ENCODE assay signal across 9 cellular contexts in genomic region chr11:92796744-92797143, GRCh38.
"Had no signal": no experiment of that assay in that cellular context is flagged by ENCODE, and none has a peak within 500 bp of the region (broad histone marks: within the 10 kb centered on the region; RNA-seq: fewer than 3 reads in every experiment).

No MANE protein-coding gene starts in this region.

- DNase-seq: GM23248, GOT3, H7, H9, HCEC 1CT, HFFc6 had no signal

- H3K9me3 Mint-ChIP-seq: GM23338, H9 had no signal

- H3K27ac ChIP-seq: GM23248 had no signal

- H3K4me2 ChIP-seq: GM23338 had no signal

- H3K9ac ChIP-seq: GM23248 had no signal

- ATAC-seq: GM23338, HCT116 had no signal

- H3K4me3 Mint-ChIP-seq: GM23338, H9, HFFc6 had no signal

- H3K4me3 ChIP-seq: GM23248, GM23338, HAP-1 had no signal

- H3K9me3 ChIP-seq: HAP-1 had no signal

- H3K27ac Mint-ChIP-seq: GM23338, H9, HFFc6 had no signal

- H3K36me3 ChIP-seq: HAP-1 had no signal

- H3K4me1 ChIP-seq: HAP-1 had no signal

- H2AFZ ChIP-seq: GM23248, GM23338 had no signal
